In the genomic region with DNA sequence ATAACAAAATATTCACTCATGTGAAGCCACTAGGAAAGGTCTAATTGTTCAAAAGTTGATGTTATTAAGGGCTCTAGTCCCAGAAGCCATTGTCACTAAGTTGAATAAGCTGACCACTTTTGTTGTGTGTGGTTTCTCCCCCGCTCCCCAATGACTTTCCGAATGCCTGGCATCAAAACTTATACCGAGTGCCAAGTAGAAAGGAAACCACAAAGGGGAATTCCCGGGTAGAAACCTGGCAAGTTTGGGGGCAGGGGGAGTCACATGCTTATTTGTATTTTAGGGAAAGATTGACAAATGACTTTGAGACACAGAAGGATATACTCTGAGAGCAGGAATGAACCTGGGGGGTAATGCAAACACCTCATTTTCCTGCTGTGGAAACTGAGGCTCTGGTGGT, we compare ENCODE assay signal across 9 cellular contexts.
A peak's percentile ranks its signal among the peaks of the same experiment; 100 is the strongest.
DNase-seq lines count a peak whose midpoint lies in the region; ATAC-seq and TF ChIP-seq lines count a peak whose summit lies in the region.
"Had no signal": no experiment of that assay in that cellular context is flagged by ENCODE, and none has a peak within 500 bp of the region (broad histone marks: within the 10 kb centered on the region; RNA-seq: fewer than 3 reads in every experiment).

No MANE protein-coding gene starts in this region.

- H3K4me3 Mint-ChIP-seq in endothelial cell (ENCODE audit: unreplicated experiment) = no peak overlapping the region

- peaks cover 64% of the 10 kb centered on the region for H3K36me3 Mint-ChIP-seq in endothelial cell (ENCODE audit: low read depth, unreplicated experiment)

- H3K4me2 ChIP-seq in BLaER1 = peak overlapping the region; percentile 87
- peak overlapping the region; percentile 8 for H3K4me2 ChIP-seq in mammary epithelial cell (ENCODE audit: insufficient read depth, low read depth, low read length)

- no peak for ATAC-seq in HG02852 (IDR thresholded peaks at IDR 0.05; ENCODE audit: unreplicated experiment)

- H3K36me3 ChIP-seq in BLaER1 (no peaks in the 10 kb centered on the region), mammary epithelial cell (ENCODE audit: insufficient read depth, low read length) (no peaks in the 10 kb centered on the region)

- H3K27me3 ChIP-seq in BLaER1 (no peaks in the 10 kb centered on the region), mammary epithelial cell (ENCODE audit: insufficient read depth, low read length) (no peaks in the 10 kb centered on the region)

- dilution Hi-C loops in mammary epithelial cell (cut with HindIII; ENCODE audit: low sequenced_read_pairs) = no loop called here

- DNase-seq in RPMI7951 (ENCODE audit: low read depth) (peak; percentile 89), mammary epithelial cell (peak; percentile 71), pulmonary artery endothelial cell (ENCODE audit: low read depth, low spot score) (peak; percentile 39), endothelial cell (ENCODE audit: low spot score) (no peak), mesenteric fat pad (ENCODE audit: low spot score) (no peak), occipital lobe (lab: John Stamatoyannopoulos, UW) (no peak)

- H4K20me1 ChIP-seq in BLaER1 (no peaks in the 10 kb centered on the region), mammary epithelial cell (ENCODE audit: insufficient read depth, low read length) (no peaks in the 10 kb centered on the region)

- H3K4me1 ChIP-seq in BLaER1 = peaks cover 45% of the 10 kb centered on the region
- H3K4me1 ChIP-seq in mammary epithelial cell (ENCODE audit: insufficient read depth, low read length) = peaks cover 23% of the 10 kb centered on the region

- H3K9ac ChIP-seq in BLaER1 (peak overlapping the region; percentile 37; the same call in 1 of the 2 replicates), mammary epithelial cell (ENCODE audit: insufficient read depth, low read length) (no peak overlapping the region)

- BruUV-seq in mammary epithelial cell (replicated peaks; lab: Mats Ljungman, UMichigan) = no TSS peak

- no peaks in the 10 kb centered on the region for H3K9me3 Mint-ChIP-seq in endothelial cell (ENCODE audit: unreplicated experiment)

- CTCF ChIA-PET in mammary epithelial cell (lab: Charles Lee; ENCODE audit: low non-redundant PET) = no interaction called here

- H3K79me2 ChIP-seq in mammary epithelial cell (ENCODE audit: insufficient read depth, low read length) = no peaks in the 10 kb centered on the region

- in situ Hi-C loops in mammary epithelial cell (cut with MboI; ENCODE audit: low sequenced_read_pairs in 2 of 2) = no loop called here

- intact Hi-C loops in mammary epithelial cell (cut with micrococcal nuclease) = loop anchor here (5.0 to 10.0 kb wide), 2 partner anchors 117 to 155 kb away; a partner anchor contains a TSS

- WGBS in mammary epithelial cell (ENCODE audit: low coverage, missing lambda C conversion rate) = 0% methylated on average over 4 of the region's 4 CpGs

- no peak overlapping the region; the same call in 1 of the 2 replicates for H3K4me3 ChIP-seq in BLaER1
- H3K4me3 ChIP-seq in mammary epithelial cell (replicated peaks in 1 of 3; ENCODE audit: insufficient read depth in 1 of 3, low read depth in 2 of 3, low read length in 3 of 3) = no peak overlapping the region

- H3K27ac ChIP-seq in BLaER1 = no peak overlapping the region
- H3K27ac ChIP-seq in mammary epithelial cell (ENCODE audit: insufficient read depth, low read depth, low read length) = no peak overlapping the region
- H3K27ac ChIP-seq: epithelial cell of prostate had no signal

- no peak overlapping the region for H3K27ac Mint-ChIP-seq in endothelial cell (ENCODE audit: unreplicated experiment)

- no peak overlapping the region for H2AFZ ChIP-seq in mammary epithelial cell (ENCODE audit: low read depth, low read length)

- no peaks in the 10 kb centered on the region for H3K9me3 ChIP-seq in BLaER1
- H3K9me3 ChIP-seq in mammary epithelial cell (replicated peaks; ENCODE audit: insufficient read depth, low read length) = no peaks in the 10 kb centered on the region

- peaks cover 6% of the 10 kb centered on the region for H3K27me3 Mint-ChIP-seq in endothelial cell (ENCODE audit: unreplicated experiment)

- no peak for TF ChIP-seq CTCF in mammary epithelial cell (conservative IDR thresholded peaks at IDR 0.05 in 1 of 2, IDR thresholded peaks at IDR 0.05 in 1 of 2; ENCODE audit: extremely low read depth in 1 of 2, insufficient read depth in 1 of 2, low read depth in 1 of 2, low read length in 2 of 2)
- TF ChIP-seq CTCF in endothelial cell (IDR thresholded peaks at IDR 0.05; ENCODE audit: unreplicated experiment) = no peak

- peaks cover 19% of the 10 kb centered on the region for H3K4me1 Mint-ChIP-seq in endothelial cell (ENCODE audit: unreplicated experiment)

Comparison
In these comparisons a context has a peak if more than half of its experiments do, and no peak if none do; other contexts are left out.
1. DNase-seq: peak in RPMI7951 (single experiment), mammary epithelial cell (single experiment) and pulmonary artery endothelial cell (single experiment); none in endothelial cell (single experiment), mesenteric fat pad (single experiment) and occipital lobe (single experiment).